8 cellular contexts compared by ENCODE assay signal in the genomic region with DNA sequence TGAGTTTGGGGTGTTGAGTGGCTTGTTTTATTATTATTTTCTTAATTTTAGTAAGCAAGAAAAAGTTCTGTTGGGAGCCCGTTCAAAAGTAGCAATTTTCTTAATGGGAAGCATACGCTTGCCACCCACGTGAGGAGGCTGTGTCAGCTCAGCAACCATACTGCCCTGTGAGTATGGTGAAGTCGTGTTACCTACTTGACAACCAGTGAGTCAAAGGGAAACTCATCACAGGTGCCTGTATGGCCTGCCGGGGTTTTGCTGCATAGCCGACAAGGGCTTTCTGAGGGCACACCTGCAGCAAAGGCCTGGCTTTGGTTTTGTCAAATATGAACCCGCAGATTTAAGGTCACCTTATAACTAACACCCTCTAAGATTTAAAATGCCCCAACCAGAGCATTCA. TPM values are rescaled to one million over a fixed set of nuclear protein-coding genes. Genes with fewer than 3 reads are reported as not detected.
A peak's percentile ranks its signal among the peaks of the same experiment; 100 is the strongest.
DNase-seq lines count a peak whose midpoint lies in the region; ATAC-seq, FAIRE-seq and TF ChIP-seq lines count a peak whose summit lies in the region.

No MANE protein-coding gene starts in this region.

- CTCF ChIA-PET in activated CD8-positive, alpha-beta T cell treated with anti-CD3 and anti-CD28 coated beads, Interleukin-2, amount 10 ng/mL, durations not matched to agents 7 days and 5 days (lab: Charles Lee): interaction anchor here (0.7 to 3.7 kb wide), 8 partner anchors 12 to 118 kb away, joined by 3 to 32 read pairs (median 9); no protein-coding TSS in a partner anchor

- peaks cover 4% of the 10 kb centered on the region for H3K36me3 Mint-ChIP-seq in activated CD8-positive, alpha-beta T cell treated with anti-CD3 and anti-CD28 coated beads, Interleukin-2, amount 10 ng/mL, durations not matched to agents 7 days and 5 days (ENCODE audit: low read depth)

- FAIRE-seq in GM19239 (lab: Jason Lieb, UNC) (peak; percentile 84), H54 (lab: Jason Lieb, UNC) (no peak)

- TF ChIP-seq POLR2A in H54 (IDR thresholded peaks at IDR 0.05; ENCODE audit: low read depth, low read length): no peak

- H3K4me1 Mint-ChIP-seq in activated CD8-positive, alpha-beta T cell treated with anti-CD3 and anti-CD28 coated beads, Interleukin-2, amount 10 ng/mL, durations not matched to agents 7 days and 5 days (ENCODE audit: low read depth): peaks cover 53% of the 10 kb centered on the region

- H3K4me3 Mint-ChIP-seq in activated CD8-positive, alpha-beta T cell treated with anti-CD3 and anti-CD28 coated beads, Interleukin-2, amount 10 ng/mL, durations not matched to agents 7 days and 5 days: no peak overlapping the region

- peak overlapping the region; percentile 93 for H3K27ac Mint-ChIP-seq in activated CD8-positive, alpha-beta T cell treated with anti-CD3 and anti-CD28 coated beads, Interleukin-2, amount 10 ng/mL, durations not matched to agents 7 days and 5 days

- H3K27me3 Mint-ChIP-seq in activated CD8-positive, alpha-beta T cell treated with anti-CD3 and anti-CD28 coated beads, Interleukin-2, amount 10 ng/mL, durations not matched to agents 7 days and 5 days (ENCODE audit: low read depth): no peaks in the 10 kb centered on the region

- H3K9me3 Mint-ChIP-seq in activated CD8-positive, alpha-beta T cell treated with anti-CD3 and anti-CD28 coated beads, Interleukin-2, amount 10 ng/mL, durations not matched to agents 7 days and 5 days (ENCODE audit: insufficient read depth): no peaks in the 10 kb centered on the region

- peak; percentile 84 for ATAC-seq in HG03108 (IDR thresholded peaks at IDR 0.05; ENCODE audit: unreplicated experiment)
- peak; percentile 70 for ATAC-seq in activated CD8-positive, alpha-beta T cell treated with anti-CD3 and anti-CD28 coated beads, Interleukin-2, amount 10 ng/mL, durations not matched to agents 7 days and 5 days

- DNase-seq in GM19239 (ENCODE audit: insufficient read length, low spot score) (peak; percentile 67), NCI-H345 (lab: John Stamatoyannopoulos, UW) (no peak), CD1c-positive myeloid dendritic cell (ENCODE audit: extremely low spot score) (no peak), H54 (ENCODE audit: insufficient read length, low spot score) (no peak), NK-92 (lab: John Stamatoyannopoulos, UW; ENCODE audit: unreplicated experiment) (no peak)
- DNase-seq in activated CD8-positive, alpha-beta T cell treated with anti-CD3 and anti-CD28 coated beads, Interleukin-2, amount 10 ng/mL, durations not matched to agents 7 days and 5 days: peak; percentile 58
- peak; percentile 22 to 62 for DNase-seq in stimulated activated CD4-positive, alpha-beta T cell treated with anti-CD3 and anti-CD28 coated beads, Interleukin-4, amount 100 ng/mL, for 4 hours

- POLR2A ChIA-PET in activated CD8-positive, alpha-beta T cell treated with anti-CD3 and anti-CD28 coated beads, Interleukin-2, amount 10 ng/mL, durations not matched to agents 7 days and 5 days (lab: Charles Lee): interaction anchor here (0.8 to 6.0 kb wide), 6 partner anchors 12 to 113 kb away, joined by 3 to 40 read pairs (median 6); a partner anchor contains a TSS

RNA-seq across cellular contexts. Expression of a gene that starts 31.1 kb away (rescaled TPM):
- total RNA-seq in activated CD8-positive, alpha-beta T cell treated with anti-CD3 and anti-CD28 coated beads, Interleukin-2, amount 10 ng/mL, durations not matched to agents 7 days and 5 days: 10 to 100 TPM; 17.7 to 18.3 TPM

Comparison
In these comparisons a context has a peak if more than half of its experiments do, and no peak if none do; other contexts are left out.
1. DNase-seq: peak in GM19239 (single experiment), activated CD8-positive, alpha-beta T cell treated with anti-CD3 and anti-CD28 coated beads, Interleukin-2, amount 10 ng/mL, durations not matched to agents 7 days and 5 days (single experiment) and stimulated activated CD4-positive, alpha-beta T cell treated with anti-CD3 and anti-CD28 coated beads, Interleukin-4, amount 100 ng/mL, for 4 hours (2 of 2); none in NCI-H345 (single experiment), CD1c-positive myeloid dendritic cell (single experiment), H54 (single experiment) and NK-92 (single experiment).